8 cellular contexts compared by ENCODE assay signal in the genomic region with DNA sequence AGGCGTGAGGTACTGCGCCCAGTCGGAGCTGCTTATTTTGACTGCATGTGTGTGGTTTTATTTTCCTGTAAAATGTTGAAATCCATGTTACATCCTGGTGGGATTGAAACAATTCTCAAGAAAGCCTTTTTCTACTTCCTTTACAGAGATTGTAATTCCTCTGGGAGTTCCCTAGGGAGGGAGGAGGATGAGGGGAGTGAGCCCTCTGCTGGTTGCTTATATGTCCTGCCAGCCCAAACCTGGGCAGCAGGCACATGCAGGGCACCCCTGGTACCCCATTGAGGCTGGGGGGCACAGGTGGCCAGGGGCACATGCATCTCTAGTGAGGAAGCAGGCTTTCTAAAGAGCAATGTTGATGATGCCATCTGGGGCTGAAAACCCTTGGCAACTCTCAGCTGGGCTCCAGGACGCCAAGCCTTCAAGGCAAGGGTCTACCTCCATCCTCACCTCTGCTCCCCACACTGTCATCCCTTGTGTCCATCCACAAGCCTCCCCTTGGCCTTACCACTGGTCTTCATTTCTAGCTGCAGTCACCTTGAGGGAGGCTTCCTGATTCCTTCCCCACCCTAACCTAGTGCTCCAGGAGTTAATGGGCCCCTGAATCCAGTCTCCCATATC.
DNase-seq lines count a peak whose midpoint lies in the region; ATAC-seq and TF ChIP-seq lines count a peak whose summit lies in the region.

No MANE protein-coding gene starts in this region.

- no peak overlapping the region for H3K4me3 Mint-ChIP-seq in CD14-positive monocyte
- no peak overlapping the region for H3K4me3 Mint-ChIP-seq in type B pancreatic cell

- H3K36me3 Mint-ChIP-seq in CD14-positive monocyte (no peaks in the 10 kb centered on the region), type B pancreatic cell (no peaks in the 10 kb centered on the region)

- H3K27me3 Mint-ChIP-seq in CD14-positive monocyte (ENCODE audit: low read depth in 3 of 3) (peaks cover 0 to 3% (median 2%) of the 10 kb centered on the region in 3 donors), type B pancreatic cell (peaks cover 9% of the 10 kb centered on the region)

- H3K4me1 Mint-ChIP-seq in CD14-positive monocyte = peaks cover 40% of the 10 kb centered on the region
- H3K4me1 Mint-ChIP-seq in type B pancreatic cell (ENCODE audit: unreplicated experiment) = peaks cover 24% of the 10 kb centered on the region

- ATAC-seq in right cardiac atrium (peak; percentile 49 to 63), HG02759 (IDR thresholded peaks at IDR 0.05; ENCODE audit: unreplicated experiment) (no peak)

- intact Hi-C loops in CD14-positive monocyte (cut with micrococcal nuclease) (loop anchor here (2.0 to 10.0 kb wide), 3 partner anchors 100 to 333 kb away; a partner anchor contains a TSS), right cardiac atrium (cut with DNase I) (loop anchor here (5.0 to 10.0 kb wide), 5 partner anchors 100 to 610 kb away; a partner anchor contains a TSS)

- DNase-seq in CD14-positive monocyte (ENCODE audit: low spot score) (no peak), HK-2 (ENCODE audit: unreplicated experiment) (peak; percentile 38), SW480 (ENCODE audit: low spot score) (peak; percentile 36), right cardiac atrium (peak in 2 of 3 donors; percentile 23 to 58), type B pancreatic cell (ENCODE audit: extremely low spot score, unreplicated experiment) (no peak), NCI-H446 (lab: John Stamatoyannopoulos, UW) (no peak)
- DNase-seq in activated T-cell treated with anti-CD3 and anti-CD28 coated beads, Interleukin-2, amount 50 U/mL, for 1 hour = no peak

- H3K27ac Mint-ChIP-seq in CD14-positive monocyte (peak overlapping the region in 1 of 7 donors; percentile 33), type B pancreatic cell (no peak overlapping the region)

- no peaks in the 10 kb centered on the region for H3K4me1 ChIP-seq in right cardiac atrium (ENCODE audit: control insufficient read depth, insufficient read depth, low read length)

- no peak overlapping the region for H3K4me3 ChIP-seq in right cardiac atrium (ENCODE audit: low read length)

- H3K27me3 ChIP-seq in right cardiac atrium (ENCODE audit: control insufficient read depth, insufficient read depth) = no peaks in the 10 kb centered on the region

- no peak overlapping the region for H3K27ac ChIP-seq in right cardiac atrium (ENCODE audit: low read length)

- TF ChIP-seq CTCF in CD14-positive monocyte (IDR thresholded peaks at IDR 0.05) = peak; percentile 53
- TF ChIP-seq CTCF in type B pancreatic cell (conservative IDR thresholded peaks at IDR 0.05) = peak; percentile 69

- no peaks in the 10 kb centered on the region for H3K9me3 Mint-ChIP-seq in CD14-positive monocyte
- H3K9me3 Mint-ChIP-seq in type B pancreatic cell = no peaks in the 10 kb centered on the region

- H3K9me3 ChIP-seq in right cardiac atrium (ENCODE audit: control insufficient read depth, low read length) = no peaks in the 10 kb centered on the region

- 60% methylated on average over 4 of the region's 4 CpGs for WGBS in right cardiac atrium

Comparison
In these comparisons a context has a peak if more than half of its experiments do, and no peak if none do; other contexts are left out.
1. DNase-seq: peak in HK-2 (single experiment), SW480 (single experiment) and right cardiac atrium (2 of 3); none in CD14-positive monocyte (single experiment), type B pancreatic cell (single experiment), NCI-H446 (0 of 2) and activated T-cell treated with anti-CD3 and anti-CD28 coated beads, Interleukin-2, amount 50 U/mL, for 1 hour (single experiment).